Comparison of ENCODE assay signal across 2 cellular contexts in genomic region chr13:36981156-36981743, GRCh38.
TF ChIP-seq lines count a peak whose summit lies in the region.

No MANE protein-coding gene starts in this region.

TF ChIP-seq in GM23338, 12 proteins besides CTCF, POLR2A, EP300 and RAD21 (continued from another document):
- TF ChIP-seq REST (IDR thresholded peaks at IDR 0.05; ENCODE audit: unreplicated experiment): no peak
- no peak for TF ChIP-seq ETS1 (IDR thresholded peaks at IDR 0.05)
- no peak for TF ChIP-seq ZNF331 (CRISPR knock-in tag; IDR thresholded peaks at IDR 0.05; ENCODE audit: low read depth)
- no peak for TF ChIP-seq ZNF462 (CRISPR knock-in tag; IDR thresholded peaks at IDR 0.05)
- no peak for TF ChIP-seq EZH2phosphoT487 (IDR thresholded peaks at IDR 0.05; ENCODE audit: unreplicated experiment)
- no peak for TF ChIP-seq EZH2 (IDR thresholded peaks at IDR 0.05; ENCODE audit: low read depth, unreplicated experiment)

TF ChIP-seq in WTC11, 78 proteins besides CTCF, POLR2A, EP300 and RAD21 (continued from another document):
- TF ChIP-seq ARID4B (CRISPR knock-in tag; IDR thresholded peaks at IDR 0.05; ENCODE audit: borderline replicate concordance) (no peak), GTF2I (CRISPR knock-in tag; conservative IDR thresholded peaks at IDR 0.05) (no peak), MXD4 (CRISPR knock-in tag; IDR thresholded peaks at IDR 0.05; ENCODE audit: borderline replicate concordance) (no peak), STAT6 (CRISPR knock-in tag; conservative IDR thresholded peaks at IDR 0.05; ENCODE audit: low read depth) (no peak), SP1 (CRISPR knock-in tag; conservative IDR thresholded peaks at IDR 0.05) (no peak), ZBTB43 (CRISPR knock-in tag; IDR thresholded peaks at IDR 0.05) (no peak), ZNF138 (CRISPR knock-in tag; conservative IDR thresholded peaks at IDR 0.05) (no peak), RORB (CRISPR knock-in tag; IDR thresholded peaks at IDR 0.05) (no peak), CREB1 (CRISPR knock-in tag; IDR thresholded peaks at IDR 0.05) (no peak), ATF6 (CRISPR knock-in tag; IDR thresholded peaks at IDR 0.05) (no peak), ZNF121 (CRISPR knock-in tag; IDR thresholded peaks at IDR 0.05) (no peak), FOXP4 (CRISPR knock-in tag; IDR thresholded peaks at IDR 0.05) (no peak), ZNF532 (CRISPR knock-in tag; IDR thresholded peaks at IDR 0.05; ENCODE audit: borderline replicate concordance) (no peak)
